In the genomic region with DNA sequence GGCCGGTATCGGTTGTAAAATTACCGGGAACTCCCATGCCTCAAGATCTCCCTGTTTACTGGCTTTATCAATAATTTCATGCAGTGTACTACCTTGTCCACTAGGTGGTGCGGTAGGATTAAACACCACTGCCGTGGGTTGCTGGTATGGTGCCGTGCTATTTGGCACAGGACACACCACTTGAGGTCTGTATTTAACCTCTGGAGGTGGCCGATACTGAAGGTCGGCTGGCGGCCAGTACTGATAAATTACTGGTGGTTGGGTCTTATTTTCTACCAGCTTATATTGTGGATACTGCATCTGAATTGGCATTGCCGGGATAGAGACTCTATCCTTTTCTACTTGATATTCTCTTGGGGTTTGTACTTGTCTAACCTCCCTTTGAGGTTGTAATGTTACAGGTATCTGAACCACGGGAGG, we compare ENCODE assay signal across 8 cellular contexts. TPM values are rescaled to one million over a fixed set of nuclear protein-coding genes. Genes with fewer than 3 reads are reported as not detected.
DNase-seq lines count a peak whose midpoint lies in the region; ATAC-seq and TF ChIP-seq lines count a peak whose summit lies in the region.

No MANE protein-coding gene starts in this region.

- TF ChIP-seq POLR2A in prostate gland (IDR thresholded peaks at IDR 0.05), result no peak

- POLR2A ChIA-PET in CD8-positive, alpha-beta T cell (lab: Charles Lee), result interaction anchor here (1.7 to 2.4 kb wide), 2 partner anchors 83 to 242 kb away, joined by 4 to 10 read pairs; partner anchors contain the start of gene PPP2R5D

- no peaks in the 10 kb centered on the region for H3K27me3 ChIP-seq in CD8-positive, alpha-beta T cell (ENCODE audit: insufficient read depth, low read length)
- H3K27me3 ChIP-seq in cardiac muscle cell (no peaks in the 10 kb centered on the region), prostate gland (replicated peaks; ENCODE audit: insufficient read depth) (no peaks in the 10 kb centered on the region)

- peaks cover 17% of the 10 kb centered on the region for H3K4me1 Mint-ChIP-seq in CD8-positive, alpha-beta T cell (ENCODE audit: low read depth)
- H3K4me1 Mint-ChIP-seq in activated naive CD8-positive, alpha-beta T cell treated with anti-CD3 and anti-CD28 coated beads for 36 hours, result peaks cover 14% of the 10 kb centered on the region

- H3K9me3 ChIP-seq in CD8-positive, alpha-beta T cell (ENCODE audit: low read length), result no peaks in the 10 kb centered on the region
- H3K9me3 ChIP-seq in cardiac muscle cell (ENCODE audit: low read depth) (no peaks in the 10 kb centered on the region), prostate gland (no peaks in the 10 kb centered on the region)

- TF ChIP-seq CTCF in CD8-positive, alpha-beta T cell (IDR thresholded peaks at IDR 0.05), result peak; percentile 92
- TF ChIP-seq CTCF in cardiac muscle cell (IDR thresholded peaks at IDR 0.05; ENCODE audit: low read depth, low read length), result peak; percentile 77
- peak; percentile 73 to 98 (median 96) for TF ChIP-seq CTCF in prostate gland (IDR thresholded peaks at IDR 0.05)

- H3K27ac ChIP-seq in CD8-positive, alpha-beta T cell (ENCODE audit: low read depth, low read length), result no peak overlapping the region
- H3K27ac ChIP-seq in cardiac muscle cell (peak overlapping the region; percentile 11), prostate gland (peak overlapping the region; percentile 75 to 88)

- WGBS in prostate gland, result 2% methylated on average over 11 of the region's 11 CpGs

- H3K4me1 ChIP-seq in CD8-positive, alpha-beta T cell (ENCODE audit: insufficient read depth, low read length), result peaks cover 6% of the 10 kb centered on the region
- H3K4me1 ChIP-seq in cardiac muscle cell (ENCODE audit: low read depth), result peaks cover 10% of the 10 kb centered on the region
- peaks cover 6% of the 10 kb centered on the region for H3K4me1 ChIP-seq in prostate gland (replicated peaks)

- no peaks in the 10 kb centered on the region for H3K27me3 Mint-ChIP-seq in CD8-positive, alpha-beta T cell (ENCODE audit: low read depth)
- no peaks in the 10 kb centered on the region for H3K27me3 Mint-ChIP-seq in activated naive CD8-positive, alpha-beta T cell treated with anti-CD3 and anti-CD28 coated beads for 36 hours

- H3K4me3 Mint-ChIP-seq in CD8-positive, alpha-beta T cell, result peak overlapping the region; percentile 63
- no peak overlapping the region for H3K4me3 Mint-ChIP-seq in activated naive CD8-positive, alpha-beta T cell treated with anti-CD3 and anti-CD28 coated beads for 36 hours

- H3K36me3 Mint-ChIP-seq in CD8-positive, alpha-beta T cell, result no peaks in the 10 kb centered on the region
- H3K36me3 Mint-ChIP-seq in activated naive CD8-positive, alpha-beta T cell treated with anti-CD3 and anti-CD28 coated beads for 36 hours, result no peaks in the 10 kb centered on the region

- H3K9me3 Mint-ChIP-seq in CD8-positive, alpha-beta T cell, result no peaks in the 10 kb centered on the region
- H3K9me3 Mint-ChIP-seq in activated naive CD8-positive, alpha-beta T cell treated with anti-CD3 and anti-CD28 coated beads for 36 hours, result no peaks in the 10 kb centered on the region

- CTCF ChIA-PET in CD8-positive, alpha-beta T cell (lab: Charles Lee), result interaction anchor here (0.6 to 4.7 kb wide), 26 partner anchors 10 to 495 kb away, joined by 3 to 124 read pairs (median 3); partner anchors contain the start of genes CNPY3 and PTCRA

- H3K4me3 ChIP-seq in CD8-positive, alpha-beta T cell (ENCODE audit: low read depth, low read length), result no peak overlapping the region
- H3K4me3 ChIP-seq in cardiac muscle cell (no peak overlapping the region), prostate gland (no peak overlapping the region)

- no peaks in the 10 kb centered on the region for H3K36me3 ChIP-seq in CD8-positive, alpha-beta T cell (ENCODE audit: insufficient read depth, low read length)
- H3K36me3 ChIP-seq in cardiac muscle cell, result no peaks in the 10 kb centered on the region
- H3K36me3 ChIP-seq in prostate gland, result no peaks in the 10 kb centered on the region

- intact Hi-C loops in CD8-positive, alpha-beta T cell (cut with DNase I, micrococcal nuclease), result loop anchor here (1.0 to 5.0 kb wide), 9 partner anchors 28 to 496 kb away; partner anchors contain the start of genes MEA1 (in 2 of the 2), CNPY3 (in 1 of the 2), GNMT (in 1 of the 2) and KLHDC3 (in 1 of the 2)
- intact Hi-C loops in prostate gland (cut with DNase I), result loop anchor here (5.0 kb wide), 2 partner anchors 81 to 111 kb away; partner anchors contain the start of genes KLHDC3, MEA1 and PPP2R5D

- ATAC-seq in CD8-positive, alpha-beta T cell, result peak; percentile 100
- ATAC-seq in GM21825 (IDR thresholded peaks at IDR 0.05; ENCODE audit: unreplicated experiment) (peak; percentile 50), GM21390 (IDR thresholded peaks at IDR 0.05; ENCODE audit: unreplicated experiment) (no peak)

- DNase-seq in CD8-positive, alpha-beta T cell, result peak; percentile 32 to 79 (median 66)
- DNase-seq in NCI-H1417 treated with DMSO at 0.1 percent for 48 hours (lab: John Stamatoyannopoulos, UW), result peak; percentile 75
- peak; percentile 66 for DNase-seq in SKM-1 treated with dmso at 0.1 percent for 144 hours (lab: John Stamatoyannopoulos, UW; ENCODE audit: unreplicated experiment)
- peak; percentile 69 for DNase-seq in activated naive CD8-positive, alpha-beta T cell treated with anti-CD3 and anti-CD28 coated beads for 36 hours
- DNase-seq in cardiac muscle cell (ENCODE audit: low read depth in 1 of 2, low spot score in 1 of 2), result peak; percentile 89 to 92
- peak; percentile 84 for DNase-seq in prostate gland (ENCODE audit: low spot score)

- H3K27ac Mint-ChIP-seq in CD8-positive, alpha-beta T cell, result no peak overlapping the region
- no peak overlapping the region for H3K27ac Mint-ChIP-seq in activated naive CD8-positive, alpha-beta T cell treated with anti-CD3 and anti-CD28 coated beads for 36 hours

RNA-seq across cellular contexts. Expression of gene PTCRA, which starts 14.3 kb away (rescaled TPM):
- not detected for total RNA-seq in CD8-positive, alpha-beta T cell
- total RNA-seq in activated naive CD8-positive, alpha-beta T cell treated with anti-CD3 and anti-CD28 coated beads for 36 hours, result not detected
- total RNA-seq in cardiac muscle cell (not detected in 2 replicates), prostate gland (not detected)
- not detected in 2 replicates for polyA plus RNA-seq in cardiac muscle cell

RNA-seq across cellular contexts. Expression of gene RPL7L1, which starts 22.1 kb away (rescaled TPM):
- total RNA-seq in CD8-positive, alpha-beta T cell, result 10 to 100 TPM; 67.9 to 68.6 TPM
- total RNA-seq in activated naive CD8-positive, alpha-beta T cell treated with anti-CD3 and anti-CD28 coated beads for 36 hours, result 100 to 1,000 TPM; 193 to 200 TPM
- total RNA-seq in cardiac muscle cell (75.6 and 85.4 TPM in 2 replicates), prostate gland (10 to 100 TPM; 79.0 to 79.8 TPM)
- 89.5 and 121 TPM in 2 replicates for polyA plus RNA-seq in cardiac muscle cell

RNA-seq across cellular contexts. Expression of gene CNPY3, which starts 27.7 kb away (rescaled TPM):
- total RNA-seq in CD8-positive, alpha-beta T cell, result 10 to 100 TPM; 43.9 to 47.4 TPM
- total RNA-seq in activated naive CD8-positive, alpha-beta T cell treated with anti-CD3 and anti-CD28 coated beads for 36 hours, result 10 to 100 TPM; 53.6 to 55.7 TPM
- total RNA-seq in cardiac muscle cell (73.0 and 78.1 TPM in 2 replicates), prostate gland (10 to 100 TPM; 52.3 to 68.5 TPM)
- polyA plus RNA-seq in cardiac muscle cell, result 70.7 and 89.9 TPM in 2 replicates

RNA-seq across cellular contexts. Expression of gene GNMT, which starts 59.0 kb away (rescaled TPM):
- 1 to 10 TPM; 1.9 to 3.6 TPM for total RNA-seq in CD8-positive, alpha-beta T cell
- under 1 TPM; 0.20 to 0.35 TPM for total RNA-seq in activated naive CD8-positive, alpha-beta T cell treated with anti-CD3 and anti-CD28 coated beads for 36 hours
- 0.21 and 0.25 TPM in 2 replicates for total RNA-seq in cardiac muscle cell
- 0.21 and 1.3 TPM in 2 replicates for polyA plus RNA-seq in cardiac muscle cell
- total RNA-seq in prostate gland, result 10 to 100 TPM; 14.7 to 85.9 TPM
